Comparison of ENCODE assay signal across 18 cellular contexts in the genomic region with DNA sequence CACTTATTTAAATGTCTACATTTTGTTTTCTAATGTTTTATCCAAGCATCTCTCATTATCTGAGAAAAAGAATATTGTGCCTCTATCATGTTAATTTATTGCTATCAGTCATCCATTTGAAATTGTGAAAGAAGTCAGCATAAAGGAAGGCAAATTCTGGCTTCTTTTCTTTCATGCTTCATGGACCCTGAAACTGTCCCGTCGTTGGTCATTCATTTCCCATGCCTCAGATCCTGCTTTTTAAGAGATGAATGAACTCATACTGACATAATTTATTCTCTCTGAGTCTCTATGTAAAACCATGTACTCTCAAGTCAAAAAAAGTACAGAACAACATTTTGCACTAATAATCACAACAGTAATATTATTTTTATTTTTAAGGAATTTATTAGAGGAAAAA.
DNase-seq lines count a peak whose midpoint lies in the region; ATAC-seq, FAIRE-seq and TF ChIP-seq lines count a peak whose summit lies in the region.
"Had no signal": no experiment of that assay in that cellular context is flagged by ENCODE, and none has a peak within 500 bp of the region (broad histone marks: within the 10 kb centered on the region; RNA-seq: fewer than 3 reads in every experiment).

No MANE protein-coding gene starts in this region.

- H4K20me1 ChIP-seq in GM23338 (replicated peaks; ENCODE audit: insufficient read depth) = no peaks in the 10 kb centered on the region
- H4K20me1 ChIP-seq: BLaER1 had no signal

- H3K27ac ChIP-seq in trophoblast cell (ENCODE audit: low read depth, low read length) (no peak overlapping the region), GM23338 (ENCODE audit: low read depth) (no peak overlapping the region), neuronal stem cell (replicated peaks; ENCODE audit: low read length) (no peak overlapping the region)
- H3K27ac ChIP-seq: 22Rv1, BLaER1 had no signal

- FAIRE-seq in RCC 7860 (lab: Jason Lieb, UNC) = peak; percentile 90
- FAIRE-seq: GM12878, GM18507, H54 had no signal

- H4K12ac ChIP-seq in trophoblast cell (ENCODE audit: low read depth, low read length) = no peak overlapping the region

- TF ChIP-seq CTCF in kidney epithelial cell (IDR thresholded peaks at IDR 0.05; ENCODE audit: insufficient read depth, low read length, poor library complexity, severe bottlenecking) (no peak), GM23338 (conservative IDR thresholded peaks at IDR 0.05; ENCODE audit: low read depth in 2 of 2) (no peak)

- peaks cover 15% of the 10 kb centered on the region for H3K4me1 Mint-ChIP-seq in GM23338
- H3K4me1 Mint-ChIP-seq: CD8-positive, alpha-beta memory T cell had no signal

- DNase-seq in ACHN = peak; percentile 46
- peak; percentile 58 for DNase-seq in RCC 7860 (ENCODE audit: low spot score)
- peak; percentile 52 for DNase-seq in kidney epithelial cell (ENCODE audit: low read depth)
- DNase-seq in trophoblast cell = no peak
- DNase-seq in HK-2 (ENCODE audit: unreplicated experiment) = no peak
- DNase-seq in GM23338 (ENCODE audit: low spot score) = no peak
- DNase-seq in neuronal stem cell (ENCODE audit: low spot score) = no peak
- DNase-seq: AML-193; Caco-2; CD8-positive, alpha-beta memory T cell; DMS 273 treated with DMSO at 0.1 percent for 48 hours; IMR-90 had no signal

- H2BK12ac ChIP-seq in trophoblast cell (ENCODE audit: low read length) (peak overlapping the region; percentile 71), neuronal stem cell (ENCODE audit: low read length) (no peak overlapping the region)

- no peaks in the 10 kb centered on the region for H3F3A ChIP-seq in GM23338 (replicated peaks; ENCODE audit: low read depth)

- H3K27me3 Mint-ChIP-seq in GM23338 (ENCODE audit: insufficient read depth, low read depth, poor library complexity) = peaks cover 5% of the 10 kb centered on the region
- H3K27me3 Mint-ChIP-seq: CD8-positive, alpha-beta memory T cell had no signal

- ATAC-seq in GM23338 = no peak
- ATAC-seq: GM12878, HCT116 had no signal

- H3K9me3 ChIP-seq in trophoblast cell (ENCODE audit: insufficient read depth, low read depth, low read length) = no peaks in the 10 kb centered on the region
- H3K9me3 ChIP-seq in neuronal stem cell (replicated peaks in 1 of 2; ENCODE audit: control insufficient read depth in 2 of 2, insufficient read depth in 1 of 2, low read depth in 1 of 2, low read length in 2 of 2) = peaks cover 0 to 3% of the 10 kb centered on the region in 2 donors
- H3K9me3 ChIP-seq: BLaER1 had no signal

- H2BK15ac ChIP-seq in neuronal stem cell (ENCODE audit: low read length) = no peak overlapping the region

- H4K91ac ChIP-seq in trophoblast cell (ENCODE audit: low read depth, low read length) (no peak overlapping the region), neuronal stem cell (ENCODE audit: low read depth, low read length, poor library complexity) (no peak overlapping the region)

- 0 out of 2 replicates have a peak, but pooled peaks cover 3% of the 10 kb centered on the region for H3K9me2 ChIP-seq in GM23338 (ENCODE audit: insufficient read depth)

- H2AFZ ChIP-seq in trophoblast cell (ENCODE audit: insufficient read depth, low read length, poor library complexity) (no peak overlapping the region), GM23338 (no peak overlapping the region), neuronal stem cell (ENCODE audit: low read length) (no peak overlapping the region)

- in situ Hi-C loops in ACHN (cut with HindIII; ENCODE audit: low pct_ligation_motif_present, low pct_unique_long_range_greater_than_20kb, low sequenced_read_pairs) = no loop called here

- H3K4ac ChIP-seq in trophoblast cell (ENCODE audit: low read depth, low read length) = no peak overlapping the region
- H3K4ac ChIP-seq in neuronal stem cell (ENCODE audit: low read length) = no peak overlapping the region

- H2AK5ac ChIP-seq in trophoblast cell (ENCODE audit: low read length) = no peak overlapping the region
- H2AK5ac ChIP-seq in neuronal stem cell (ENCODE audit: low read depth, low read length) = no peak overlapping the region

- H3K14ac ChIP-seq in trophoblast cell (ENCODE audit: low read length) (no peak overlapping the region), neuronal stem cell (ENCODE audit: low read length) (no peak overlapping the region)

- H3K23ac ChIP-seq in trophoblast cell (ENCODE audit: low read length) (no peak overlapping the region), neuronal stem cell (ENCODE audit: low read depth, low read length, poor library complexity) (no peak overlapping the region)

- H3K79me1 ChIP-seq in trophoblast cell (ENCODE audit: low read length) (peaks cover 2% of the 10 kb centered on the region), neuronal stem cell (ENCODE audit: low read depth, low read length) (no peaks in the 10 kb centered on the region)

- no peak overlapping the region for H3K4me3 Mint-ChIP-seq in GM23338
- H3K4me3 Mint-ChIP-seq: CD8-positive, alpha-beta memory T cell had no signal

- peaks cover 4% of the 10 kb centered on the region; the same call in 2 of the 3 replicates for H3K9me3 Mint-ChIP-seq in GM23338

- no peaks in the 10 kb centered on the region for H3K79me2 ChIP-seq in trophoblast cell (ENCODE audit: control insufficient read depth, insufficient read depth, low read length, poor library complexity)
- H3K79me2 ChIP-seq in GM23338 (replicated peaks; ENCODE audit: insufficient read depth) = no peaks in the 10 kb centered on the region

- no peak overlapping the region for H3K9ac ChIP-seq in trophoblast cell (ENCODE audit: low read length)
- no peak overlapping the region for H3K9ac ChIP-seq in neuronal stem cell (ENCODE audit: low read depth, low read length, poor library complexity)
- H3K9ac ChIP-seq: BLaER1 had no signal

- H2BK5ac ChIP-seq in trophoblast cell (ENCODE audit: low read depth, low read length, poor library complexity) (no peak overlapping the region), neuronal stem cell (ENCODE audit: low read length) (no peak overlapping the region)

- H3K36me3 ChIP-seq in kidney epithelial cell (ENCODE audit: control insufficient read depth, insufficient read depth, low read length) (no peaks in the 10 kb centered on the region), trophoblast cell (ENCODE audit: control insufficient read depth in 1 of 2, insufficient read depth in 2 of 2, low read length in 2 of 2) (no peaks in the 10 kb centered on the region), GM23338 (ENCODE audit: insufficient read depth) (no peaks in the 10 kb centered on the region), neuronal stem cell (replicated peaks in 1 of 2; ENCODE audit: control insufficient read depth in 2 of 2, insufficient read depth in 2 of 2, low read length in 2 of 2) (no peaks in the 10 kb centered on the region)
- H3K36me3 ChIP-seq: BLaER1 had no signal

- H3K4me2 ChIP-seq in trophoblast cell (ENCODE audit: low read length) (no peak overlapping the region), GM23338 (no peak overlapping the region), neuronal stem cell (ENCODE audit: insufficient read depth, low read length, poor library complexity, severe bottlenecking) (no peak overlapping the region)
- H3K4me2 ChIP-seq: BLaER1 had no signal

- peaks cover 8% of the 10 kb centered on the region; the same call in 2 of the 3 replicates for H3K36me3 Mint-ChIP-seq in GM23338 (ENCODE audit: low read depth)
- H3K36me3 Mint-ChIP-seq: CD8-positive, alpha-beta memory T cell had no signal

- H3K27ac Mint-ChIP-seq in GM23338 = no peak overlapping the region
- H3K27ac Mint-ChIP-seq: CD8-positive, alpha-beta memory T cell had no signal

- no CpG with 5 or more reads among the region's 2 CpGs for whole genome bisulfite sequencing in trophoblast cell (ENCODE audit: extremely low coverage, insufficient coverage, insufficient read length)
- WGBS in neuronal stem cell (ENCODE audit: extremely low coverage in 2 of 2, insufficient read length in 2 of 2, insufficient replicate concordance in 1 of 2), 2 donors = no CpG with 5 or more reads among the region's 2 CpGs

- H2BK120ac ChIP-seq in trophoblast cell (ENCODE audit: insufficient read depth, low read length, poor library complexity) (no peak overlapping the region), neuronal stem cell (ENCODE audit: low read depth, low read length) (no peak overlapping the region)

- H3K4me3 ChIP-seq in kidney epithelial cell (ENCODE audit: low read depth, low read length) = no peak overlapping the region
- no peak overlapping the region for H3K4me3 ChIP-seq in trophoblast cell (ENCODE audit: low read depth, low read length)
- no peak overlapping the region for H3K4me3 ChIP-seq in GM23338
- H3K4me3 ChIP-seq in neuronal stem cell (ENCODE audit: low read length in 2 of 2) = no peak overlapping the region
- H3K4me3 ChIP-seq: BLaER1, GM12878 had no signal

- H3K18ac ChIP-seq in trophoblast cell (ENCODE audit: low read length) (no peak overlapping the region), neuronal stem cell (ENCODE audit: low read length) (no peak overlapping the region)

- H3K27me3 ChIP-seq in kidney epithelial cell (ENCODE audit: control insufficient read depth, insufficient read depth, low read length) (no peaks in the 10 kb centered on the region), trophoblast cell (ENCODE audit: insufficient read depth, low read length) (no peaks in the 10 kb centered on the region), GM23338 (ENCODE audit: insufficient read depth) (no peaks in the 10 kb centered on the region), neuronal stem cell (ENCODE audit: control insufficient read depth in 3 of 3, insufficient read depth in 3 of 3, low read depth in 1 of 3, low read length in 3 of 3) (no peaks in the 10 kb centered on the region)
- H3K27me3 ChIP-seq: BLaER1 had no signal

- no peak overlapping the region for H4K8ac ChIP-seq in trophoblast cell (ENCODE audit: low read depth, low read length)
- H4K8ac ChIP-seq in neuronal stem cell (ENCODE audit: low read depth, low read length) = no peak overlapping the region

- H3K4me1 ChIP-seq in trophoblast cell (ENCODE audit: control insufficient read depth in 1 of 2, insufficient read depth in 2 of 2, low read length in 2 of 2) (no peaks in the 10 kb centered on the region), GM23338 (ENCODE audit: insufficient read depth) (peaks cover 8% of the 10 kb centered on the region; the same call in 1 of the 2 replicates), neuronal stem cell (ENCODE audit: control insufficient read depth in 2 of 2, insufficient read depth in 1 of 2, low read depth in 1 of 2, low read length in 2 of 2) (peaks cover 0 to 26% of the 10 kb centered on the region in 2 donors)
- H3K4me1 ChIP-seq: BLaER1 had no signal

TF ChIP-seq in GM23338, 12 proteins besides CTCF, POLR2A, EP300 and RAD21:
- TF ChIP-seq CREB1 (CRISPR knock-in tag; IDR thresholded peaks at IDR 0.05; ENCODE audit: low read depth) (no peak), ZNF331 (CRISPR knock-in tag; IDR thresholded peaks at IDR 0.05; ENCODE audit: low read depth) (no peak)

Comparison
In these comparisons a context has a peak if more than half of its experiments do, and no peak if none do; other contexts are left out.
1. DNase-seq: peak in ACHN (single experiment), RCC 7860 (single experiment) and kidney epithelial cell (single experiment); none in trophoblast cell (0 of 2), HK-2 (single experiment), GM23338 (single experiment) and neuronal stem cell (single experiment).